13 cellular contexts compared by ENCODE assay signal in genomic region chr1:113683384-113684152, GRCh38.
DNase-seq lines count a peak whose midpoint lies in the region; ATAC-seq and TF ChIP-seq lines count a peak whose summit lies in the region.
"Had no signal": no experiment of that assay in that cellular context is flagged by ENCODE, and none has a peak within 500 bp of the region (broad histone marks: within the 10 kb centered on the region; RNA-seq: fewer than 3 reads in every experiment).

No MANE protein-coding gene starts in this region.

- peaks cover 13% of the 10 kb centered on the region for H3K4me1 Mint-ChIP-seq in nephron progenitor cell
- no peaks in the 10 kb centered on the region for H3K4me1 Mint-ChIP-seq in immature natural killer cell

- H3K4me1 ChIP-seq in SK-N-SH (ENCODE audit: control insufficient read depth in 1 of 2, insufficient read depth in 2 of 2, low read depth in 1 of 2, low read length in 1 of 2): peaks cover 0 to 9% of the 10 kb centered on the region in 2 experiments; a peak in 2 of 4 replicates
- peaks cover 0 to 13% (median 0%) of the 10 kb centered on the region in 3 donors for H3K4me1 ChIP-seq in gastroesophageal sphincter
- peaks cover 6% of the 10 kb centered on the region for H3K4me1 ChIP-seq in vagina

- CTCF ChIA-PET in SK-N-SH (lab: Yijun Ruan, JAX): interaction anchor here (1.0 to 4.0 kb wide), 3 partner anchors 246 to 610 kb away, joined by 3 to 14 read pairs (median 3); partner anchors contain the start of genes HIPK1 and LRIG2

- no peaks in the 10 kb centered on the region for H3K9me2 ChIP-seq in SK-N-SH

- H3K36me3 ChIP-seq in SK-N-SH (replicated peaks in 1 of 2; ENCODE audit: control insufficient read depth in 1 of 2, insufficient read depth in 2 of 2, low read length in 1 of 2) (peaks cover 24 to 55% of the 10 kb centered on the region in 2 experiments), gastroesophageal sphincter (peaks cover 0 to 7% of the 10 kb centered on the region in 2 donors), vagina (no peaks in the 10 kb centered on the region)

- no peak for ATAC-seq in SK-N-SH treated with all-trans-retinoic acid at 6 μM for 48 hours
- peak; percentile 36 for ATAC-seq in gastroesophageal sphincter

- DNase-seq in SK-N-SH (no peak), nephron progenitor cell (no peak), vagina (ENCODE audit: extremely low spot score in 2 of 2) (no peak), immature natural killer cell (no peak), HT-29 (ENCODE audit: low spot score) (no peak), Kasumi-1 (lab: John Stamatoyannopoulos, UW) (no peak)
- DNase-seq: NCI-H1417, NCI-H510A, RPMI8226 had no signal

- H3K4me3 Mint-ChIP-seq in nephron progenitor cell (no peak overlapping the region), immature natural killer cell (no peak overlapping the region)
- H3K4me3 Mint-ChIP-seq: activated T-helper 1 cell treated with anti-CD3 and anti-CD28 coated beads, Interleukin-12 subunit alpha, Interleukin-12 subunit beta, Interleukin-2, Interleukin-4 antibody, amounts not matched to agents 30 ng/mL and 10 ng/mL and 1 ng/mL, durations not matched to agents 14 hours and 24 hours and 36 hours had no signal

- TF ChIP-seq POLR2A in gastroesophageal sphincter (IDR thresholded peaks at IDR 0.05) (no peak), vagina (IDR thresholded peaks at IDR 0.05) (no peak)

- H3K9me3 Mint-ChIP-seq in nephron progenitor cell (no peaks in the 10 kb centered on the region), immature natural killer cell (no peaks in the 10 kb centered on the region)
- H3K9me3 Mint-ChIP-seq: activated T-helper 1 cell treated with anti-CD3 and anti-CD28 coated beads, Interleukin-12 subunit alpha, Interleukin-12 subunit beta, Interleukin-2, Interleukin-4 antibody, amounts not matched to agents 30 ng/mL and 10 ng/mL and 1 ng/mL, durations not matched to agents 14 hours and 24 hours and 36 hours had no signal

- TF ChIP-seq CTCF in SK-N-SH (IDR thresholded peaks at IDR 0.05): no peak
- TF ChIP-seq CTCF in gastroesophageal sphincter (IDR thresholded peaks at IDR 0.05): no peak
- TF ChIP-seq CTCF in nephron progenitor cell (IDR thresholded peaks at IDR 0.05): no peak
- TF ChIP-seq CTCF in vagina (IDR thresholded peaks at IDR 0.05): no peak

- H3K27me3 ChIP-seq in SK-N-SH (ENCODE audit: insufficient read depth) (no peaks in the 10 kb centered on the region), gastroesophageal sphincter (no peaks in the 10 kb centered on the region), vagina (no peaks in the 10 kb centered on the region)
- H3K27me3 ChIP-seq: tibial artery had no signal

- no peaks in the 10 kb centered on the region for H3K9me3 ChIP-seq in SK-N-SH
- H3K9me3 ChIP-seq in gastroesophageal sphincter: no peaks in the 10 kb centered on the region
- H3K9me3 ChIP-seq in vagina: no peaks in the 10 kb centered on the region
- H3K9me3 ChIP-seq: tibial artery had no signal

- H3K27me3 Mint-ChIP-seq in nephron progenitor cell (ENCODE audit: low read depth, poor library complexity) (no peaks in the 10 kb centered on the region), immature natural killer cell (ENCODE audit: low read depth in 3 of 3) (peaks cover 0 to 2% (median 2%) of the 10 kb centered on the region in 3 donors)

- no peak overlapping the region for H3K9ac ChIP-seq in SK-N-SH

- H3K27ac ChIP-seq in SK-N-SH (ENCODE audit: low read depth in 2 of 2, low read length in 1 of 2) (peak overlapping the region; percentile 34 to 72; a peak in 3 of 4 replicates), gastroesophageal sphincter (peak overlapping the region in 3 of 4 donors; percentile 9 to 63 (median 46)), vagina (peak overlapping the region; percentile 53)

- TF ChIP-seq EP300 in SK-N-SH (IDR thresholded peaks at IDR 0.05; ENCODE audit: borderline replicate concordance in 1 of 2, low read depth in 1 of 2, low read length in 1 of 2) (no peak), gastroesophageal sphincter (IDR thresholded peaks at IDR 0.05) (no peak)

- H3K4me3 ChIP-seq in SK-N-SH (ENCODE audit: low read depth in 2 of 2, low read length in 1 of 2) (no peak overlapping the region), gastroesophageal sphincter (no peak overlapping the region), vagina (no peak overlapping the region)
- H3K4me3 ChIP-seq: tibial artery had no signal

- no peak overlapping the region for H2AFZ ChIP-seq in SK-N-SH (ENCODE audit: low read depth)

- no peaks in the 10 kb centered on the region for H4K20me1 ChIP-seq in SK-N-SH (ENCODE audit: insufficient read depth)

- 77% methylated on average over 8 of the region's 8 CpGs for WGBS in SK-N-SH (ENCODE audit: low lambda C conversion rate)
- WGBS in gastroesophageal sphincter (ENCODE audit: low coverage in 1 of 2), 2 donors: 52 to 59% methylated on average over 6 to 8 of the region's 8 CpGs

- intact Hi-C loops in vagina (cut with DNase I): loop anchor here (5.0 kb wide), 1 partner anchor 541 kb away; no protein-coding TSS in a partner anchor

- TF ChIP-seq RAD21 in SK-N-SH (IDR thresholded peaks at IDR 0.05; ENCODE audit: low read length): no peak

- no peaks in the 10 kb centered on the region for H3K79me2 ChIP-seq in SK-N-SH (ENCODE audit: insufficient read depth)

- peaks cover 13% of the 10 kb centered on the region for H3F3A ChIP-seq in SK-N-SH (replicated peaks; ENCODE audit: insufficient read depth)

- H3K27ac Mint-ChIP-seq in nephron progenitor cell (peak overlapping the region; percentile 55), immature natural killer cell (peak overlapping the region in 1 of 6 donors; percentile 69)
- H3K27ac Mint-ChIP-seq: activated T-helper 1 cell treated with anti-CD3 and anti-CD28 coated beads, Interleukin-12 subunit alpha, Interleukin-12 subunit beta, Interleukin-2, Interleukin-4 antibody, amounts not matched to agents 30 ng/mL and 10 ng/mL and 1 ng/mL, durations not matched to agents 14 hours and 24 hours and 36 hours had no signal

- POLR2A ChIA-PET in SK-N-SH (lab: Yijun Ruan, JAX): no interaction called here

- H3K36me3 Mint-ChIP-seq in nephron progenitor cell (ENCODE audit: low read depth): peaks cover 12% of the 10 kb centered on the region
- peaks cover 0 to 3% (median 0%) of the 10 kb centered on the region in 3 donors for H3K36me3 Mint-ChIP-seq in immature natural killer cell

- no peak overlapping the region for H3K4me2 ChIP-seq in SK-N-SH

TF ChIP-seq in SK-N-SH, 30 proteins besides CTCF, POLR2A, EP300 and RAD21:
- TF ChIP-seq FOSL2 (IDR thresholded peaks at IDR 0.05; ENCODE audit: borderline replicate concordance, low read depth): no peak
- TF ChIP-seq ELF1 (IDR thresholded peaks at IDR 0.05): no peak

TF ChIP-seq in SK-N-SH treated with all-trans-retinoic acid at 6 μM for 48 hours, 23 proteins besides CTCF, POLR2A, EP300 and RAD21 (continues in another document):
- no peak for TF ChIP-seq ZNF70 (CRISPR knock-in tag; IDR thresholded peaks at IDR 0.05)
- TF ChIP-seq SNAI2 (CRISPR knock-in tag; IDR thresholded peaks at IDR 0.05): no peak
- no peak for TF ChIP-seq GLIS3 (CRISPR knock-in tag; IDR thresholded peaks at IDR 0.05)
- TF ChIP-seq CREB5 (CRISPR knock-in tag; IDR thresholded peaks at IDR 0.05; ENCODE audit: low read depth): no peak
- no peak for TF ChIP-seq BACH2 (CRISPR knock-in tag; IDR thresholded peaks at IDR 0.05; ENCODE audit: borderline replicate concordance)
- no peak for TF ChIP-seq ZFP3 (CRISPR knock-in tag; IDR thresholded peaks at IDR 0.05)
- no peak for TF ChIP-seq ZFP30 (CRISPR knock-in tag; IDR thresholded peaks at IDR 0.05)
- TF ChIP-seq PPARA (CRISPR knock-in tag; IDR thresholded peaks at IDR 0.05; ENCODE audit: borderline replicate concordance): no peak
- no peak for TF ChIP-seq POU6F1 (CRISPR knock-in tag; IDR thresholded peaks at IDR 0.05; ENCODE audit: borderline replicate concordance, low read depth)
- TF ChIP-seq OSR1 (CRISPR knock-in tag; IDR thresholded peaks at IDR 0.05): no peak
- TF ChIP-seq ESRRG (CRISPR knock-in tag; IDR thresholded peaks at IDR 0.05): no peak
- TF ChIP-seq RARB (CRISPR knock-in tag; IDR thresholded peaks at IDR 0.05): no peak
